1 cellular context compared by ENCODE assay signal in the genomic region with DNA sequence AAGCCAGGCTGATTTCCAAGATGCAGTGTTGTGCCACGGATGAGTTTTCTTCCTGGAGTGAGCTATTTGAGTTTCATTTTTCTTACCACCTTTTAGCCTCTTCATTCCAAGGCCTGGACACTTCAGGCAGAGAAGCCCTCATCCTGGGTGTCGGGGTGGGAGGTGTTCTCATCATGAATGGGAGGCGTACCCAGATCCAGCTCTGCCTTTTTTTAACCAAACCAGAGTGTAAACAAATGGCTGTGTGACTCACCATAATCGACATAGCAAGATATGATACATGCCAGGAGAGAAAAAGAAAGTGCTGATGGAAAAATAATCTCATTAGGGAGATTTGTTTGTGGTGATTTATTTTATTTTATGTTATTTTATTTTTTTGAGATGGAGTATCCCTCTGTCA.
TF ChIP-seq lines count a peak whose summit lies in the region.

No MANE protein-coding gene starts in this region.

TF ChIP-seq in K562, 482 proteins besides CTCF, POLR2A, EP300 and RAD21 (continued from another document):
- TF ChIP-seq, protein P1, sequence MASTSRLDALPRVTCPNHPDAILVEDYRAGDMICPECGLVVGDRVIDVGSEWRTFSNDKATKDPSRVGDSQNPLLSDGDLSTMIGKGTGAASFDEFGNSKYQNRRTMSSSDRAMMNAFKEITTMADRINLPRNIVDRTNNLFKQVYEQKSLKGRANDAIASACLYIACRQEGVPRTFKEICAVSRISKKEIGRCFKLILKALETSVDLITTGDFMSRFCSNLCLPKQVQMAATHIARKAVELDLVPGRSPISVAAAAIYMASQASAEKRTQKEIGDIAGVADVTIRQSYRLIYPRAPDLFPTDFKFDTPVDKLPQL (IDR thresholded peaks at IDR 0.05; ENCODE audit: extremely low read depth, insufficient read length) = no peak
- TF ChIP-seq, protein P2, sequence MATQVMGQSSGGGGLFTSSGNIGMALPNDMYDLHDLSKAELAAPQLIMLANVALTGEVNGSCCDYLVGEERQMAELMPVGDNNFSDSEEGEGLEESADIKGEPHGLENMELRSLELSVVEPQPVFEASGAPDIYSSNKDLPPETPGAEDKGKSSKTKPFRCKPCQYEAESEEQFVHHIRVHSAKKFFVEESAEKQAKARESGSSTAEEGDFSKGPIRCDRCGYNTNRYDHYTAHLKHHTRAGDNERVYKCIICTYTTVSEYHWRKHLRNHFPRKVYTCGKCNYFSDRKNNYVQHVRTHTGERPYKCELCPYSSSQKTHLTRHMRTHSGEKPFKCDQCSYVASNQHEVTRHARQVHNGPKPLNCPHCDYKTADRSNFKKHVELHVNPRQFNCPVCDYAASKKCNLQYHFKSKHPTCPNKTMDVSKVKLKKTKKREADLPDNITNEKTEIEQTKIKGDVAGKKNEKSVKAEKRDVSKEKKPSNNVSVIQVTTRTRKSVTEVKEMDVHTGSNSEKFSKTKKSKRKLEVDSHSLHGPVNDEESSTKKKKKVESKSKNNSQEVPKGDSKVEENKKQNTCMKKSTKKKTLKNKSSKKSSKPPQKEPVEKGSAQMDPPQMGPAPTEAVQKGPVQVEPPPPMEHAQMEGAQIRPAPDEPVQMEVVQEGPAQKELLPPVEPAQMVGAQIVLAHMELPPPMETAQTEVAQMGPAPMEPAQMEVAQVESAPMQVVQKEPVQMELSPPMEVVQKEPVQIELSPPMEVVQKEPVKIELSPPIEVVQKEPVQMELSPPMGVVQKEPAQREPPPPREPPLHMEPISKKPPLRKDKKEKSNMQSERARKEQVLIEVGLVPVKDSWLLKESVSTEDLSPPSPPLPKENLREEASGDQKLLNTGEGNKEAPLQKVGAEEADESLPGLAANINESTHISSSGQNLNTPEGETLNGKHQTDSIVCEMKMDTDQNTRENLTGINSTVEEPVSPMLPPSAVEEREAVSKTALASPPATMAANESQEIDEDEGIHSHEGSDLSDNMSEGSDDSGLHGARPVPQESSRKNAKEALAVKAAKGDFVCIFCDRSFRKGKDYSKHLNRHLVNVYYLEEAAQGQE (CRISPR knock-in tag; IDR thresholded peaks at IDR 0.05; ENCODE audit: low read depth) = no peak
- TF ChIP-seq SMARCA4 (IDR thresholded peaks at IDR 0.05) (peak; percentile 60; the same call in 1 of the 2 replicates), GABPA (tag; conservative IDR thresholded peaks at IDR 0.05; ENCODE audit: low read depth) (no peak), MCM5 (IDR thresholded peaks at IDR 0.05; ENCODE audit: low read depth) (no peak), ZNF699 (CRISPR knock-in tag; IDR thresholded peaks at IDR 0.05; ENCODE audit: insufficient replicate concordance) (no peak), SNRNP70 (optimal IDR thresholded peaks at IDR 0.05; ENCODE audit: low read depth, low read length) (no peak), TBP (optimal IDR thresholded peaks at IDR 0.05; ENCODE audit: low read depth, low read length) (no peak), ZNF232 (CRISPR knock-in tag; IDR thresholded peaks at IDR 0.05) (no peak), JUN (IDR thresholded peaks at IDR 0.05; ENCODE audit: borderline replicate concordance, low read depth, low read length) (0 out of 2 replicates have a peak, but pooled peaks have one; percentile 48), JUN (CRISPR knock-in tag; IDR thresholded peaks at IDR 0.05; ENCODE audit: borderline replicate concordance) (no peak), SRF (CRISPR knock-in tag; IDR thresholded peaks at IDR 0.05) (no peak), FOXA3 (CRISPR knock-in tag; conservative IDR thresholded peaks at IDR 0.05 in 1 of 2, IDR thresholded peaks at IDR 0.05 in 1 of 2) (peak in 1 of 2 experiments; percentile 30; a peak in 1 of 4 replicates), ZNF778 (CRISPR knock-in tag; IDR thresholded peaks at IDR 0.05) (no peak), GTF2A2 (tag; IDR thresholded peaks at IDR 0.05) (no peak), ZNF224 (CRISPR knock-in tag; IDR thresholded peaks at IDR 0.05) (no peak), ZKSCAN3 (CRISPR knock-in tag; IDR thresholded peaks at IDR 0.05) (no peak), PHF20 (IDR thresholded peaks at IDR 0.05; ENCODE audit: partially characterized antibody) (no peak), U2AF2 (optimal IDR thresholded peaks at IDR 0.05; ENCODE audit: low read depth, low read length) (no peak), MYC (IDR thresholded peaks at IDR 0.05; ENCODE audit: low read depth, low read length) (no peak), MYC (CRISPR knock-in tag; IDR thresholded peaks at IDR 0.05; ENCODE audit: borderline replicate concordance, low read depth) (no peak), DPF2 (IDR thresholded peaks at IDR 0.05) (0 out of 2 replicates have a peak, but pooled peaks have one; percentile 38), MIER1 (IDR thresholded peaks at IDR 0.05; ENCODE audit: low read depth) (no peak), ZNF175 (CRISPR knock-in tag; IDR thresholded peaks at IDR 0.05; ENCODE audit: low read depth) (no peak), ZKSCAN8 (CRISPR knock-in tag; IDR thresholded peaks at IDR 0.05) (no peak), ZNF436 (CRISPR knock-in tag; IDR thresholded peaks at IDR 0.05) (no peak), MAZ (CRISPR knock-in tag; conservative IDR thresholded peaks at IDR 0.05 in 1 of 2, IDR thresholded peaks at IDR 0.05 in 1 of 2) (no peak), PHTF2 (CRISPR knock-in tag; IDR thresholded peaks at IDR 0.05) (no peak)
- TF ChIP-seq, protein P3, sequence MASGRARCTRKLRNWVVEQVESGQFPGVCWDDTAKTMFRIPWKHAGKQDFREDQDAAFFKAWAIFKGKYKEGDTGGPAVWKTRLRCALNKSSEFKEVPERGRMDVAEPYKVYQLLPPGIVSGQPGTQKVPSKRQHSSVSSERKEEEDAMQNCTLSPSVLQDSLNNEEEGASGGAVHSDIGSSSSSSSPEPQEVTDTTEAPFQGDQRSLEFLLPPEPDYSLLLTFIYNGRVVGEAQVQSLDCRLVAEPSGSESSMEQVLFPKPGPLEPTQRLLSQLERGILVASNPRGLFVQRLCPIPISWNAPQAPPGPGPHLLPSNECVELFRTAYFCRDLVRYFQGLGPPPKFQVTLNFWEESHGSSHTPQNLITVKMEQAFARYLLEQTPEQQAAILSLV (tag; IDR thresholded peaks at IDR 0.05) = no peak
- TF ChIP-seq, protein P4, sequence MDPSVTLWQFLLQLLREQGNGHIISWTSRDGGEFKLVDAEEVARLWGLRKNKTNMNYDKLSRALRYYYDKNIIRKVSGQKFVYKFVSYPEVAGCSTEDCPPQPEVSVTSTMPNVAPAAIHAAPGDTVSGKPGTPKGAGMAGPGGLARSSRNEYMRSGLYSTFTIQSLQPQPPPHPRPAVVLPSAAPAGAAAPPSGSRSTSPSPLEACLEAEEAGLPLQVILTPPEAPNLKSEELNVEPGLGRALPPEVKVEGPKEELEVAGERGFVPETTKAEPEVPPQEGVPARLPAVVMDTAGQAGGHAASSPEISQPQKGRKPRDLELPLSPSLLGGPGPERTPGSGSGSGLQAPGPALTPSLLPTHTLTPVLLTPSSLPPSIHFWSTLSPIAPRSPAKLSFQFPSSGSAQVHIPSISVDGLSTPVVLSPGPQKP (CRISPR knock-in tag; IDR thresholded peaks at IDR 0.05) = no peak
- TF ChIP-seq, protein P5, sequence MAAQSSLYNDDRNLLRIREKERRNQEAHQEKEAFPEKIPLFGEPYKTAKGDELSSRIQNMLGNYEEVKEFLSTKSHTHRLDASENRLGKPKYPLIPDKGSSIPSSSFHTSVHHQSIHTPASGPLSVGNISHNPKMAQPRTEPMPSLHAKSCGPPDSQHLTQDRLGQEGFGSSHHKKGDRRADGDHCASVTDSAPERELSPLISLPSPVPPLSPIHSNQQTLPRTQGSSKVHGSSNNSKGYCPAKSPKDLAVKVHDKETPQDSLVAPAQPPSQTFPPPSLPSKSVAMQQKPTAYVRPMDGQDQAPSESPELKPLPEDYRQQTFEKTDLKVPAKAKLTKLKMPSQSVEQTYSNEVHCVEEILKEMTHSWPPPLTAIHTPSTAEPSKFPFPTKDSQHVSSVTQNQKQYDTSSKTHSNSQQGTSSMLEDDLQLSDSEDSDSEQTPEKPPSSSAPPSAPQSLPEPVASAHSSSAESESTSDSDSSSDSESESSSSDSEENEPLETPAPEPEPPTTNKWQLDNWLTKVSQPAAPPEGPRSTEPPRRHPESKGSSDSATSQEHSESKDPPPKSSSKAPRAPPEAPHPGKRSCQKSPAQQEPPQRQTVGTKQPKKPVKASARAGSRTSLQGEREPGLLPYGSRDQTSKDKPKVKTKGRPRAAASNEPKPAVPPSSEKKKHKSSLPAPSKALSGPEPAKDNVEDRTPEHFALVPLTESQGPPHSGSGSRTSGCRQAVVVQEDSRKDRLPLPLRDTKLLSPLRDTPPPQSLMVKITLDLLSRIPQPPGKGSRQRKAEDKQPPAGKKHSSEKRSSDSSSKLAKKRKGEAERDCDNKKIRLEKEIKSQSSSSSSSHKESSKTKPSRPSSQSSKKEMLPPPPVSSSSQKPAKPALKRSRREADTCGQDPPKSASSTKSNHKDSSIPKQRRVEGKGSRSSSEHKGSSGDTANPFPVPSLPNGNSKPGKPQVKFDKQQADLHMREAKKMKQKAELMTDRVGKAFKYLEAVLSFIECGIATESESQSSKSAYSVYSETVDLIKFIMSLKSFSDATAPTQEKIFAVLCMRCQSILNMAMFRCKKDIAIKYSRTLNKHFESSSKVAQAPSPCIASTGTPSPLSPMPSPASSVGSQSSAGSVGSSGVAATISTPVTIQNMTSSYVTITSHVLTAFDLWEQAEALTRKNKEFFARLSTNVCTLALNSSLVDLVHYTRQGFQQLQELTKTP (IDR thresholded peaks at IDR 0.05; ENCODE audit: low read depth in 1 of 2, partially characterized antibody in 2 of 2) = no peak
- TF ChIP-seq, protein P6, sequence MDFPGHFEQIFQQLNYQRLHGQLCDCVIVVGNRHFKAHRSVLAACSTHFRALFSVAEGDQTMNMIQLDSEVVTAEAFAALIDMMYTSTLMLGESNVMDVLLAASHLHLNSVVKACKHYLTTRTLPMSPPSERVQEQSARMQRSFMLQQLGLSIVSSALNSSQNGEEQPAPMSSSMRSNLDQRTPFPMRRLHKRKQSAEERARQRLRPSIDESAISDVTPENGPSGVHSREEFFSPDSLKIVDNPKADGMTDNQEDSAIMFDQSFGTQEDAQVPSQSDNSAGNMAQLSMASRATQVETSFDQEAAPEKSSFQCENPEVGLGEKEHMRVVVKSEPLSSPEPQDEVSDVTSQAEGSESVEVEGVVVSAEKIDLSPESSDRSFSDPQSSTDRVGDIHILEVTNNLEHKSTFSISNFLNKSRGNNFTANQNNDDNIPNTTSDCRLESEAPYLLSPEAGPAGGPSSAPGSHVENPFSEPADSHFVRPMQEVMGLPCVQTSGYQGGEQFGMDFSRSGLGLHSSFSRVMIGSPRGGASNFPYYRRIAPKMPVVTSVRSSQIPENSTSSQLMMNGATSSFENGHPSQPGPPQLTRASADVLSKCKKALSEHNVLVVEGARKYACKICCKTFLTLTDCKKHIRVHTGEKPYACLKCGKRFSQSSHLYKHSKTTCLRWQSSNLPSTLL (IDR thresholded peaks at IDR 0.05) = no peak
- TF ChIP-seq, protein P7, sequence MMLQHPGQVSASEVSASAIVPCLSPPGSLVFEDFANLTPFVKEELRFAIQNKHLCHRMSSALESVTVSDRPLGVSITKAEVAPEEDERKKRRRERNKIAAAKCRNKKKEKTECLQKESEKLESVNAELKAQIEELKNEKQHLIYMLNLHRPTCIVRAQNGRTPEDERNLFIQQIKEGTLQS (IDR thresholded peaks at IDR 0.05) = peak; percentile 69
- TF ChIP-seq, protein P7 (CRISPR knock-in tag; conservative IDR thresholded peaks at IDR 0.05) = no peak
- TF ChIP-seq, protein P8, sequence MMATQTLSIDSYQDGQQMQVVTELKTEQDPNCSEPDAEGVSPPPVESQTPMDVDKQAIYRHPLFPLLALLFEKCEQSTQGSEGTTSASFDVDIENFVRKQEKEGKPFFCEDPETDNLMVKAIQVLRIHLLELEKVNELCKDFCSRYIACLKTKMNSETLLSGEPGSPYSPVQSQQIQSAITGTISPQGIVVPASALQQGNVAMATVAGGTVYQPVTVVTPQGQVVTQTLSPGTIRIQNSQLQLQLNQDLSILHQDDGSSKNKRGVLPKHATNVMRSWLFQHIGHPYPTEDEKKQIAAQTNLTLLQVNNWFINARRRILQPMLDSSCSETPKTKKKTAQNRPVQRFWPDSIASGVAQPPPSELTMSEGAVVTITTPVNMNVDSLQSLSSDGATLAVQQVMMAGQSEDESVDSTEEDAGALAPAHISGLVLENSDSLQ (IDR thresholded peaks at IDR 0.05) = no peak
- TF ChIP-seq, protein P9, sequence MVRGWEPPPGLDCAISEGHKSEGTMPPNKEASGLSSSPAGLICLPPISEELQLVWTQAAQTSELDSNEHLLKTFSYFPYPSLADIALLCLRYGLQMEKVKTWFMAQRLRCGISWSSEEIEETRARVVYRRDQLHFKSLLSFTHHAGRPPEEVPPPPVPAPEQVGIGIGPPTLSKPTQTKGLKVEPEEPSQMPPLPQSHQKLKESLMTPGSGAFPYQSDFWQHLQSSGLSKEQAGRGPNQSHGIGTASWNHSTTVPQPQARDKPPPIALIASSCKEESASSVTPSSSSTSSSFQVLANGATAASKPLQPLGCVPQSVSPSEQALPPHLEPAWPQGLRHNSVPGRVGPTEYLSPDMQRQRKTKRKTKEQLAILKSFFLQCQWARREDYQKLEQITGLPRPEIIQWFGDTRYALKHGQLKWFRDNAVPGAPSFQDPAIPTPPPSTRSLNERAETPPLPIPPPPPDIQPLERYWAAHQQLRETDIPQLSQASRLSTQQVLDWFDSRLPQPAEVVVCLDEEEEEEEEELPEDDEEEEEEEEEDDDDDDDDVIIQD (CRISPR knock-in tag; IDR thresholded peaks at IDR 0.05) = no peak
- TF ChIP-seq, protein P10, sequence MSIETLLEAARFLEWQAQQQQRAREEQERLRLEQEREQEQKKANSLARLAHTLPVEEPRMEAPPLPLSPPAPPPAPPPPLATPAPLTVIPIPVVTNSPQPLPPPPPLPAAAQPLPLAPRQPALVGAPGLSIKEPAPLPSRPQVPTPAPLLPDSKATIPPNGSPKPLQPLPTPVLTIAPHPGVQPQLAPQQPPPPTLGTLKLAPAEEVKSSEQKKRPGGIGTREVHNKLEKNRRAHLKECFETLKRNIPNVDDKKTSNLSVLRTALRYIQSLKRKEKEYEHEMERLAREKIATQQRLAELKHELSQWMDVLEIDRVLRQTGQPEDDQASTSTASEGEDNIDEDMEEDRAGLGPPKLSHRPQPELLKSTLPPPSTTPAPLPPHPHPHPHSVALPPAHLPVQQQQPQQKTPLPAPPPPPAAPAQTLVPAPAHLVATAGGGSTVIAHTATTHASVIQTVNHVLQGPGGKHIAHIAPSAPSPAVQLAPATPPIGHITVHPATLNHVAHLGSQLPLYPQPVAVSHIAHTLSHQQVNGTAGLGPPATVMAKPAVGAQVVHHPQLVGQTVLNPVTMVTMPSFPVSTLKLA (conservative IDR thresholded peaks at IDR 0.05) = no peak
- TF ChIP-seq, protein P11, sequence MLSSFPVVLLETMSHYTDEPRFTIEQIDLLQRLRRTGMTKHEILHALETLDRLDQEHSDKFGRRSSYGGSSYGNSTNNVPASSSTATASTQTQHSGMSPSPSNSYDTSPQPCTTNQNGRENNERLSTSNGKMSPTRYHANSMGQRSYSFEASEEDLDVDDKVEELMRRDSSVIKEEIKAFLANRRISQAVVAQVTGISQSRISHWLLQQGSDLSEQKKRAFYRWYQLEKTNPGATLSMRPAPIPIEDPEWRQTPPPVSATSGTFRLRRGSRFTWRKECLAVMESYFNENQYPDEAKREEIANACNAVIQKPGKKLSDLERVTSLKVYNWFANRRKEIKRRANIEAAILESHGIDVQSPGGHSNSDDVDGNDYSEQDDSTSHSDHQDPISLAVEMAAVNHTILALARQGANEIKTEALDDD (IDR thresholded peaks at IDR 0.05) = 0 out of 2 replicates have a peak, but pooled peaks have one; percentile 13
TF ChIP-seq in K562: peak in this region for 15.
